Comparison of ENCODE assay signal across 8 cellular contexts in the genomic region with DNA sequence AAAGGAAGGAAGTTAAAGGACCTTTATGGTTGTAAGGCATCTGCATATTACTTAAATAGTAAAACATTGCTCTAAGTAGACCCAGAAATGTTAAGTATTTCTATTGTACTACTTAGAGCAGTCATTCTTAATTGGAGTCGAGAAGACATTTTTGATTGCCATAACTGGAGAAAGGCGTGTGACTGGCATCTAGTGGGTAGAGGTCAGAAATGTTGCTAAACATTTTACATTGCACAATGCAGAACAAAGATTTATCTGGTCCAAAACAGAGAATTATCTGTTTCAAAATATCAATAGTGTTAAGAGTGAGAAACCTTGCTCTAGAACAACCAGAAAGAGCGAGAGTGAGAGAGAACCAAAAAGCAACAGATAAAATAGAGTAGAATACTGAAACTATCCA. TPM values are rescaled to one million over a fixed set of nuclear protein-coding genes. Genes with fewer than 3 reads are reported as not detected.
DNase-seq lines count a peak whose midpoint lies in the region; ATAC-seq, FAIRE-seq and TF ChIP-seq lines count a peak whose summit lies in the region.

No MANE protein-coding gene starts in this region.

- peak in 1 of 4 donors; percentile 11 for TF ChIP-seq CTCF in pancreas (IDR thresholded peaks at IDR 0.05)

- H3K4me3 ChIP-seq in pancreas: no peak overlapping the region

- H3K9me3 ChIP-seq in pancreas: no peaks in the 10 kb centered on the region

- ATAC-seq in pancreas (peak in 3 of 4 donors; percentile 72 to 74 (median 73)), GM21367 (IDR thresholded peaks at IDR 0.05; ENCODE audit: unreplicated experiment) (no peak)

- intact Hi-C loops in pancreas (cut with DNase I): no loop called here

- H3K4me1 ChIP-seq in pancreas: no peaks in the 10 kb centered on the region

- no peaks in the 10 kb centered on the region for H3K27me3 ChIP-seq in pancreas

- no peak for FAIRE-seq in pancreas (lab: Jason Lieb, UNC)

- WGBS in pancreas, 2 donors: 39 to 45% methylated on average over 3 of the region's 3 CpGs

- no peaks in the 10 kb centered on the region for H3K36me3 ChIP-seq in pancreas

- H3K27ac ChIP-seq in pancreas: no peak overlapping the region

- DNase-seq in SIG-M5 treated with dmso at 0.1 percent for 504 hours (lab: John Stamatoyannopoulos, UW; ENCODE audit: unreplicated experiment): peak; percentile 47
- no peak for DNase-seq in SIG-M5 (lab: John Stamatoyannopoulos, UW)
- peak; percentile 51 for DNase-seq in NAMALWA (ENCODE audit: low spot score)
- DNase-seq in cerebellar cortex (ENCODE audit: low spot score): peak; percentile 16
- DNase-seq in pancreas: no peak
- no peak for DNase-seq in NCI-H510A (lab: John Stamatoyannopoulos, UW)
- no peak for DNase-seq in NCI-H2081 treated with DMSO at 0.1 percent for 48 hours (lab: John Stamatoyannopoulos, UW)

RNA-seq across cellular contexts. Expression of gene ROCK1, which starts 23.3 kb away (rescaled TPM):
- total RNA-seq in pancreas: 10 to 100 TPM; 11.1 to 25.1 (median 13.7) TPM
- polyA plus RNA-seq in pancreas: 1 to 10 TPM; 6.1 to 9.3 TPM

Comparison
In these comparisons a context has a peak if more than half of its experiments do, and no peak if none do; other contexts are left out.
1. DNase-seq: peak in SIG-M5 treated with dmso at 0.1 percent for 504 hours (single experiment), NAMALWA (single experiment) and cerebellar cortex (single experiment); none in SIG-M5 (single experiment), pancreas (0 of 6), NCI-H510A (single experiment) and NCI-H2081 treated with DMSO at 0.1 percent for 48 hours (single experiment).